Comparison of ENCODE assay signal across 8 cellular contexts in genomic region chr19:10780368-10780767, GRCh38. TPM values are rescaled to one million over a fixed set of nuclear protein-coding genes. Genes with fewer than 3 reads are reported as not detected.
DNase-seq lines count a peak whose midpoint lies in the region; ATAC-seq and TF ChIP-seq lines count a peak whose summit lies in the region.

No MANE protein-coding gene starts in this region.

- H3K27me3 ChIP-seq in esophagus muscularis mucosa, result no peaks in the 10 kb centered on the region

- H3K36me3 ChIP-seq in esophagus muscularis mucosa, result peaks cover 51 to 100% (median 97%) of the 10 kb centered on the region in 4 donors

- H3K4me1 ChIP-seq in esophagus muscularis mucosa, result peaks cover 16 to 30% (median 20%) of the 10 kb centered on the region in 4 donors

- peaks cover 2% of the 10 kb centered on the region for H3K36me3 Mint-ChIP-seq in natural killer cell

- H3K4me3 Mint-ChIP-seq in natural killer cell, result no peak overlapping the region

- peak in 2 of 3 donors; percentile 20 to 50 for ATAC-seq in natural killer cell
- no peak for ATAC-seq in HG03460 (IDR thresholded peaks at IDR 0.05; ENCODE audit: unreplicated experiment)
- no peak for ATAC-seq in HG03097 (IDR thresholded peaks at IDR 0.05; ENCODE audit: low FRiP score, unreplicated experiment)

- WGBS in esophagus muscularis mucosa, result 73% methylated on average over 6 of the region's 6 CpGs

- TF ChIP-seq CTCF in esophagus muscularis mucosa (IDR thresholded peaks at IDR 0.05) (no peak), natural killer cell (IDR thresholded peaks at IDR 0.05) (no peak)

- no peak for TF ChIP-seq POLR2A in esophagus muscularis mucosa (IDR thresholded peaks at IDR 0.05; ENCODE audit: low read depth)

- no peaks in the 10 kb centered on the region for H3K9me3 ChIP-seq in esophagus muscularis mucosa

- H3K4me3 ChIP-seq in esophagus muscularis mucosa, result no peak overlapping the region

- intact Hi-C loops in esophagus muscularis mucosa (cut with DNase I), result no loop called here
- intact Hi-C loops in natural killer cell (cut with micrococcal nuclease), result no loop called here

- TF ChIP-seq EP300 in esophagus muscularis mucosa (IDR thresholded peaks at IDR 0.05), result no peak

- no peaks in the 10 kb centered on the region for H3K9me3 Mint-ChIP-seq in natural killer cell

- DNase-seq in Ammon's horn (ENCODE audit: low spot score), result peak; percentile 63
- peak; percentile 62 for DNase-seq in RPMI7951 (ENCODE audit: low read depth)
- no peak for DNase-seq in esophagus muscularis mucosa (ENCODE audit: extremely low spot score)
- DNase-seq in natural killer cell, result no peak
- DNase-seq in SHP77 (lab: John Stamatoyannopoulos, UW), result no peak
- no peak for DNase-seq in SHP77 treated with DMSO at 0.1 percent for 48 hours (lab: John Stamatoyannopoulos, UW)

- peaks cover 21 to 26% of the 10 kb centered on the region in 2 donors for H3K4me1 Mint-ChIP-seq in natural killer cell

- peak overlapping the region; percentile 51 to 76 (median 68) for H3K27ac ChIP-seq in esophagus muscularis mucosa (replicated peaks in 1 of 4)

- no peaks in the 10 kb centered on the region for H3K27me3 Mint-ChIP-seq in natural killer cell (ENCODE audit: low read depth in 2 of 2)

- peak overlapping the region in 1 of 2 donors; percentile 35 for H3K27ac Mint-ChIP-seq in natural killer cell

RNA-seq across cellular contexts. Expression of gene TMED1, which starts 55.6 kb away (rescaled TPM):
- 39.8 and 77.3 TPM in 2 replicates for total RNA-seq in RPMI7951 (2014; rRNA removed; shearing (Covaris generic))
- total RNA-seq in esophagus muscularis mucosa (10 to 100 TPM; 18.7 to 29.5 (median 27.7) TPM), natural killer cell (10 to 100 TPM; 20.5 to 27.8 (median 27.4) TPM)

Comparison
In these comparisons a context has a peak if more than half of its experiments do, and no peak if none do; other contexts are left out.
1. DNase-seq: peak in Ammon's horn (single experiment) and RPMI7951 (single experiment); none in esophagus muscularis mucosa (single experiment), natural killer cell (single experiment), SHP77 (0 of 2) and SHP77 treated with DMSO at 0.1 percent for 48 hours (single experiment).
2. ATAC-seq: peak in natural killer cell (2 of 3); none in HG03460 (single experiment) and HG03097 (single experiment).